Comparison of ENCODE assay signal across 1 cellular context in genomic region chr7:6057316-6058128, GRCh38.
TF ChIP-seq lines count a peak whose summit lies in the region.

No MANE protein-coding gene starts in this region.

TF ChIP-seq in HepG2, 621 proteins besides CTCF, POLR2A, EP300 and RAD21 (continued from another document and continues in another):
- TF ChIP-seq, protein P1, sequence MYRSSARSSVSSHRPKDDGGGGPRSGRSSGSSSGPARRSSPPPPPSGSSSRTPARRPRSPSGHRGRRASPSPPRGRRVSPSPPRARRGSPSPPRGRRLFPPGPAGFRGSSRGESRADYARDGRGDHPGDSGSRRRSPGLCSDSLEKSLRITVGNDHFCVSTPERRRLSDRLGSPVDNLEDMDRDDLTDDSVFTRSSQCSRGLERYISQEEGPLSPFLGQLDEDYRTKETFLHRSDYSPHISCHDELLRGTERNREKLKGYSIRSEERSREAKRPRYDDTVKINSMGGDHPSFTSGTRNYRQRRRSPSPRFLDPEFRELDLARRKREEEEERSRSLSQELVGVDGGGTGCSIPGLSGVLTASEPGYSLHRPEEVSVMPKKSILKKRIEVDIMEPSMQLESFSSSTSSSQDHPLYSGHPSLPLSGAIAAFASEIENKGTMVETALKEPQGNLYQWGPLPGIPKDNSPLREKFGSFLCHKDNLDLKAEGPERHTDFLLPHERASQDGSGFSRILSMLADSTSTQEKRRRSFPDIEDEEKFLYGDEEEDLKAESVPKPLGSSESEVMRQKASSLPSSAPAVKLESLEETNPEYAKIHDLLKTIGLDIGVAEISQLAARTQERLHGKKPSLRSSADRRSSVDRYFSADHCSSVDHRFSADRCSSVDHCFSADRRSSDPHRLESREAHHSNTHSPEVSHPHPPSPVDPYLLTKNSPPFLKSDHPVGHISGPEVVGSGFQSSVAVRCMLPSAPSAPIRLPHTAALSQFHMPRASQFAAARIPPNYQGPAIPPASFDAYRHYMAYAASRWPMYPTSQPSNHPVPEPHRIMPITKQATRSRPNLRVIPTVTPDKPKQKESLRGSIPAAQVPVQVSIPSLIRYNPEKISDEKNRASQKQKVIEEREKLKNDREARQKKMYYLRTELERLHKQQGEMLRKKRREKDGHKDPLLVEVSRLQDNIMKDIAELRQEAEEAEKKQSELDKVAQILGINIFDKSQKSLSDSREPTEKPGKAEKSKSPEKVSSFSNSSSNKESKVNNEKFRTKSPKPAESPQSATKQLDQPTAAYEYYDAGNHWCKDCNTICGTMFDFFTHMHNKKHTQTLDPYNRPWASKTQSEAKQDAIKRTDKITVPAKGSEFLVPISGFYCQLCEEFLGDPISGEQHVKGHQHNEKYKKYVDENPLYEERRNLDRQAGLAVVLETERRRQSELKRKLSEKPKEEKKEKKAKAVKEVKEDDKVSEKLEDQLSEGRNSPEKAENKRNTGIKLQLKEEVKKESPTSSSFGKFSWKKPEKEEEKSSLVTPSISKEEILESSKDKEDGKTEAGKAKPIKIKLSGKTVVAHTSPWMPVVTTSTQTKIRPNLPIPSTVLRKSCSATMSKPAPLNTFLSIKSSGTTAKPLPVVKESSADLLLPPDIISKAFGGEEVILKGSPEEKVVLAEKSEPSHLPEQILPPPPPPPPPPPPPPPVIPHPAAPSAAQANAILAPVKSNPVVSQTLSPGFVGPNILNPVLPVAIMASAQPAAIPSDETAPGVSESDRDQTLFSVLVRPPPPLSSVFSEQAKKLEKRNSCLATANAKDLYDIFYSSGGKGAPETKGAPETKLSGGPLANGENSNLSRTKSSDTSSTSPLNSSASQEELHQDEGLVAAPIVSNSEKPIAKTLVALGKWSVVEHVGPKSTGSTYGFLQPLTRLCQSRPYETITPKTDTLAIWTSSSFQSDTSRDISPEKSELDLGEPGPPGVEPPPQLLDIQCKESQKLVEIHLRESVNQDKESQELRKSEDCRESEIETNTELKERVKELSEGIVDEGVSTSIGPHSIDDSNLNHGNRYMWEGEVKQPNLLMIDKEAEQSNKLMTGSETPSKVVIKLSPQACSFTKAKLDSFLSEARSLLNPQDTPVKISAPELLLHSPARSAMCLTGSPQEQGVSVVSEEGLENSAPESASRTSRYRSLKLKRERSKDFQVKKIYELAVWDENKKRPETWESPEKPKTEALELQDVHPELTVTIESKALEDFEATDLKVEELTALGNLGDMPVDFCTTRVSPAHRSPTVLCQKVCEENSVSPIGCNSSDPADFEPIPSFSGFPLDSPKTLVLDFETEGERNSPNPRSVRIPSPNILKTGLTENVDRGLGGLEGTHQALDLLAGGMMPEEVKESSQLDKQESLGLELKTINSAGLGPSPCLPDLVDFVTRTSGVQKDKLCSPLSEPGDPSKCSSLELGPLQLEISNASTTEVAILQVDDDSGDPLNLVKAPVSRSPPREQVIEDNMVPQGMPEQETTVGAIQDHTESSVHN (CRISPR knock-in tag; IDR thresholded peaks at IDR 0.05) = no peak
- TF ChIP-seq ZNF790 (CRISPR knock-in tag; IDR thresholded peaks at IDR 0.05; ENCODE audit: borderline replicate concordance) (0 out of 2 replicates have a peak, but pooled peaks have one; percentile 2), ZNF580 (CRISPR knock-in tag; IDR thresholded peaks at IDR 0.05; ENCODE audit: borderline replicate concordance, low read depth) (peak; percentile 19; the same call in 1 of the 2 replicates), NCOR1 (IDR thresholded peaks at IDR 0.05; ENCODE audit: borderline replicate concordance, low read length) (peak; percentile 56; the same call in 1 of the 2 replicates), ZNF513 (CRISPR knock-in tag; conservative IDR thresholded peaks at IDR 0.05) (no peak), ZNF83 (CRISPR knock-in tag; IDR thresholded peaks at IDR 0.05; ENCODE audit: borderline replicate concordance) (no peak), RFX3 (CRISPR knock-in tag; IDR thresholded peaks at IDR 0.05) (no peak), RBAK (CRISPR knock-in tag; IDR thresholded peaks at IDR 0.05) (no peak), ZNF746 (CRISPR knock-in tag; IDR thresholded peaks at IDR 0.05) (no peak), THRA (CRISPR knock-in tag; IDR thresholded peaks at IDR 0.05; ENCODE audit: borderline replicate concordance) (peak; percentile 19; the same call in 1 of the 2 replicates), MIER3 (CRISPR knock-in tag; IDR thresholded peaks at IDR 0.05; ENCODE audit: borderline replicate concordance) (no peak), GPN1 (CRISPR knock-in tag; IDR thresholded peaks at IDR 0.05; ENCODE audit: borderline replicate concordance) (no peak), PATZ1 (CRISPR knock-in tag; IDR thresholded peaks at IDR 0.05) (0 out of 2 replicates have a peak, but pooled peaks have one; percentile 17), ZNF609 (CRISPR knock-in tag; IDR thresholded peaks at IDR 0.05; ENCODE audit: borderline replicate concordance) (no peak; the same call in 1 of the 2 replicates), SAP130 (CRISPR knock-in tag; IDR thresholded peaks at IDR 0.05; ENCODE audit: low read depth) (peak; percentile 34; the same call in 1 of the 2 replicates), ZZZ3 (CRISPR knock-in tag; IDR thresholded peaks at IDR 0.05; ENCODE audit: borderline replicate concordance) (no peak), ZBTB44 (CRISPR knock-in tag; IDR thresholded peaks at IDR 0.05) (no peak), ZMYM2 (CRISPR knock-in tag; IDR thresholded peaks at IDR 0.05) (peak; percentile 66; the same call in 1 of the 2 replicates)
- TF ChIP-seq, protein P2, sequence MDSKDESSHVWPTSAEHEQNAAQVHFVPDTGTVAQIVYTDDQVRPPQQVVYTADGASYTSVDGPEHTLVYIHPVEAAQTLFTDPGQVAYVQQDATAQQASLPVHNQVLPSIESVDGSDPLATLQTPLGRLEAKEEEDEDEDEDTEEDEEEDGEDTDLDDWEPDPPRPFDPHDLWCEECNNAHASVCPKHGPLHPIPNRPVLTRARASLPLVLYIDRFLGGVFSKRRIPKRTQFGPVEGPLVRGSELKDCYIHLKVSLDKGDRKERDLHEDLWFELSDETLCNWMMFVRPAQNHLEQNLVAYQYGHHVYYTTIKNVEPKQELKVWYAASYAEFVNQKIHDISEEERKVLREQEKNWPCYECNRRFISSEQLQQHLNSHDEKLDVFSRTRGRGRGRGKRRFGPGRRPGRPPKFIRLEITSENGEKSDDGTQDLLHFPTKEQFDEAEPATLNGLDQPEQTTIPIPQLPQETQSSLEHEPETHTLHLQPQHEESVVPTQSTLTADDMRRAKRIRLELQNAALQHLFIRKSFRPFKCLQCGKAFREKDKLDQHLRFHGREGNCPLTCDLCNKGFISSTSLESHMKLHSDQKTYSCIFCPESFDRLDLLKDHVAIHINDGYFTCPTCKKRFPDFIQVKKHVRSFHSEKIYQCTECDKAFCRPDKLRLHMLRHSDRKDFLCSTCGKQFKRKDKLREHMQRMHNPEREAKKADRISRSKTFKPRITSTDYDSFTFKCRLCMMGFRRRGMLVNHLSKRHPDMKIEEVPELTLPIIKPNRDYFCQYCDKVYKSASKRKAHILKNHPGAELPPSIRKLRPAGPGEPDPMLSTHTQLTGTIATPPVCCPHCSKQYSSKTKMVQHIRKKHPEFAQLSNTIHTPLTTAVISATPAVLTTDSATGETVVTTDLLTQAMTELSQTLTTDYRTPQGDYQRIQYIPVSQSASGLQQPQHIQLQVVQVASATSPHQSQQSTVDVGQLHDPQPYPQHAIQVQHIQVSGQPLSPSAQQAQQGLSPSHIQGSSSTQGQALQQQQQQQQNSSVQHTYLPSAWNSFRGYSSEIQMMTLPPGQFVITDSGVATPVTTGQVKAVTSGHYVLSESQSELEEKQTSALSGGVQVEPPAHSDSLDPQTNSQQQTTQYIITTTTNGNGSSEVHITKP (CRISPR knock-in tag; IDR thresholded peaks at IDR 0.05; ENCODE audit: low read depth) = 0 out of 2 replicates have a peak, but pooled peaks have one; percentile 28
- TF ChIP-seq, protein P3, sequence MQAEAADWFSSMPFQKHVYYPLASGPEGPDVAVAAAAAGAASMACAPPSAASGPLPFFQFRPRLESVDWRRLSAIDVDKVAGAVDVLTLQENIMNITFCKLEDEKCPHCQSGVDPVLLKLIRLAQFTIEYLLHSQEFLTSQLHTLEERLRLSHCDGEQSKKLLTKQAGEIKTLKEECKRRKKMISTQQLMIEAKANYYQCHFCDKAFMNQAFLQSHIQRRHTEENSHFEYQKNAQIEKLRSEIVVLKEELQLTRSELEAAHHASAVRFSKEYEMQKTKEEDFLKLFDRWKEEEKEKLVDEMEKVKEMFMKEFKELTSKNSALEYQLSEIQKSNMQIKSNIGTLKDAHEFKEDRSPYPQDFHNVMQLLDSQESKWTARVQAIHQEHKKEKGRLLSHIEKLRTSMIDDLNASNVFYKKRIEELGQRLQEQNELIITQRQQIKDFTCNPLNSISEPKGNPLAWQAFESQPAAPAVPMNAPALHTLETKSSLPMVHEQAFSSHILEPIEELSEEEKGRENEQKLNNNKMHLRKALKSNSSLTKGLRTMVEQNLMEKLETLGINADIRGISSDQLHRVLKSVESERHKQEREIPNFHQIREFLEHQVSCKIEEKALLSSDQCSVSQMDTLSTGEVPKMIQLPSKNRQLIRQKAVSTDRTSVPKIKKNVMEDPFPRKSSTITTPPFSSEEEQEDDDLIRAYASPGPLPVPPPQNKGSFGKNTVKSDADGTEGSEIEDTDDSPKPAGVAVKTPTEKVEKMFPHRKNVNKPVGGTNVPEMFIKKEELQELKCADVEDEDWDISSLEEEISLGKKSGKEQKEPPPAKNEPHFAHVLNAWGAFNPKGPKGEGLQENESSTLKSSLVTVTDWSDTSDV (CRISPR knock-in tag; IDR thresholded peaks at IDR 0.05) = no peak
